Comparison of ENCODE assay signal across 1 cellular context in the genomic region with DNA sequence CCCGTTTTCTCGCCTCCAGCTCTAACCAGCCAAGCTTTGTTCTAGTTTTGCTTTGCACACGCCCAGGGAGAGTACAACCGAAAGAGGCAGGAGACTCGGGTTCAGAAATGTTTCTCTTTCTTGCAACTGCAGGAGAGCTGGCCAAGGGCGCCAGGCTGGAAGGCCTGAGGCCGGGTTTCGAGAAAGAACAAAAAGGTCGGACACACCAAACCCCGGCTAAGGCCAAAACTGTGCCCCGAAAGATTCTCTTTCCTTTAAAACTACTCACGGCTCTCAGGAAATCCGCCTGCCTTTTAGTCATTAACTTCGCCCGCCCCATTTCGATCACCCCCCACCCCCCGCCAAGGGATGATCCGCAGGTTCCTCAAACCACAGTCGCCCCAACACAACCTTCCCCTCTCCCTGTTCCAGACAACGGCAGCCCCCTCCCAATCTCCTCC.
TF ChIP-seq lines count a peak whose summit lies in the region.

No MANE protein-coding gene starts in this region.

TF ChIP-seq in HepG2, 621 proteins besides CTCF, POLR2A, EP300 and RAD21:
- no peak for TF ChIP-seq SRY (CRISPR knock-in tag; IDR thresholded peaks at IDR 0.05)
- TF ChIP-seq ZNF446 (CRISPR knock-in tag; IDR thresholded peaks at IDR 0.05), result peak; percentile 45; the same call in 1 of the 2 replicates
- TF ChIP-seq, protein P1, sequence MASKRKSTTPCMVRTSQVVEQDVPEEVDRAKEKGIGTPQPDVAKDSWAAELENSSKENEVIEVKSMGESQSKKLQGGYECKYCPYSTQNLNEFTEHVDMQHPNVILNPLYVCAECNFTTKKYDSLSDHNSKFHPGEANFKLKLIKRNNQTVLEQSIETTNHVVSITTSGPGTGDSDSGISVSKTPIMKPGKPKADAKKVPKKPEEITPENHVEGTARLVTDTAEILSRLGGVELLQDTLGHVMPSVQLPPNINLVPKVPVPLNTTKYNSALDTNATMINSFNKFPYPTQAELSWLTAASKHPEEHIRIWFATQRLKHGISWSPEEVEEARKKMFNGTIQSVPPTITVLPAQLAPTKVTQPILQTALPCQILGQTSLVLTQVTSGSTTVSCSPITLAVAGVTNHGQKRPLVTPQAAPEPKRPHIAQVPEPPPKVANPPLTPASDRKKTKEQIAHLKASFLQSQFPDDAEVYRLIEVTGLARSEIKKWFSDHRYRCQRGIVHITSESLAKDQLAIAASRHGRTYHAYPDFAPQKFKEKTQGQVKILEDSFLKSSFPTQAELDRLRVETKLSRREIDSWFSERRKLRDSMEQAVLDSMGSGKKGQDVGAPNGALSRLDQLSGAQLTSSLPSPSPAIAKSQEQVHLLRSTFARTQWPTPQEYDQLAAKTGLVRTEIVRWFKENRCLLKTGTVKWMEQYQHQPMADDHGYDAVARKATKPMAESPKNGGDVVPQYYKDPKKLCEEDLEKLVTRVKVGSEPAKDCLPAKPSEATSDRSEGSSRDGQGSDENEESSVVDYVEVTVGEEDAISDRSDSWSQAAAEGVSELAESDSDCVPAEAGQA (IDR thresholded peaks at IDR 0.05; ENCODE audit: low read depth), result no peak
- TF ChIP-seq, protein P1 (CRISPR knock-in tag; IDR thresholded peaks at IDR 0.05; ENCODE audit: borderline replicate concordance), result no peak
- 0 out of 2 replicates have a peak, but pooled peaks have one; percentile 2 for TF ChIP-seq ZNF543 (CRISPR knock-in tag; IDR thresholded peaks at IDR 0.05)
- no peak for TF ChIP-seq ETV5 (CRISPR knock-in tag; IDR thresholded peaks at IDR 0.05; ENCODE audit: borderline replicate concordance)
- 0 out of 2 replicates have a peak, but pooled peaks have one; percentile 67 for TF ChIP-seq ZNF563 (CRISPR knock-in tag; IDR thresholded peaks at IDR 0.05)
- no peak for TF ChIP-seq ZSCAN25 (CRISPR knock-in tag; IDR thresholded peaks at IDR 0.05)
